14 cellular contexts compared by ENCODE assay signal in the genomic region with DNA sequence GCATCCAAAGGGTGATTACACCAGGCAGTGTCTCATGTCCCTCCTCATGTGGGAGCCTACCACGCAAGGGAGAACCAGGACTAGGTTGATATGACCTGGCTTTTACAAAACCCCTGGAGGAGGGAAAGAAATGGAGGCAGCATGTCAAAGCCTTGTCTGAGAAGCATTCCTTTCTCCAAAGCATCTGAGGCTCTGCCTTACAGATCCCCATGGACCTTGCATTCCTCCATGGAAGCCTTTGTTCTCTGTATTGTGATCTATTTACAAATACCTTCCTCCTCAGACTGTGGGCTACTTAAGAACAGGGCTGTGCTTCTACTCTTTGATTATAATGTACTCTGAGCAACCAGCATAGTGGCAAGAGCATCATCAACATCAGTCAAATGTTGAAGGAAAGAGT.
"Had no signal": no experiment of that assay in that cellular context is flagged by ENCODE, and none has a peak within 500 bp of the region (broad histone marks: within the 10 kb centered on the region; RNA-seq: fewer than 3 reads in every experiment).

No MANE protein-coding gene starts in this region.

- H3K4me3 ChIP-seq: lower lobe of right lung, skin epidermis had no signal

- H3K27ac ChIP-seq: lower lobe of right lung, neutrophil had no signal

- DNase-seq: activated CD4-positive, alpha-beta T cell treated with anti-CD3 and anti-CD28 coated beads, Interleukin-2, amount 10 ng/mL, durations not matched to agents 7 days and 5 days; activated CD4-positive, CD25-positive, alpha-beta regulatory T cell; activated naive CD4-positive, alpha-beta T cell treated with anti-CD3 and anti-CD28 coated beads for 36 hours; activated naive CD8-positive, alpha-beta T cell treated with anti-CD3 and anti-CD28 coated beads, Interleukin-2, amount 50 U/mL, for 24 hours; activated T-cell treated with anti-CD3 and anti-CD28 coated beads for 4 hours; hippocampal formation; lower lobe of right lung; naive thymus-derived CD4-positive, alpha-beta T cell; retina; stimulated activated CD4-positive, alpha-beta T cell treated with anti-CD3 and anti-CD28 coated beads, Interleukin-4, amount 100 ng/mL, for 24 hours; stimulated activated naive CD4-positive, alpha-beta T cell treated with Interleukin-2 at 50 U/mL for 16 hours had no signal

- H3K4me3 Mint-ChIP-seq: activated CD4-positive, alpha-beta T cell treated with anti-CD3 and anti-CD28 coated beads, Interleukin-2, amount 10 ng/mL, durations not matched to agents 7 days and 5 days; activated naive CD4-positive, alpha-beta T cell treated with anti-CD3 and anti-CD28 coated beads for 36 hours; activated naive CD8-positive, alpha-beta T cell treated with anti-CD3 and anti-CD28 coated beads, Interleukin-2, amount 50 U/mL, for 24 hours; naive thymus-derived CD4-positive, alpha-beta T cell; T-helper 2 cell treated with Interferon-gamma antibody and Interleukin-4, amounts not matched to agents 5 μg/mL and 100 μg/mL, for 36 hours had no signal

- ATAC-seq: activated naive CD8-positive, alpha-beta T cell treated with anti-CD3 and anti-CD28 coated beads, Interleukin-2, amount 50 U/mL, for 24 hours; naive thymus-derived CD4-positive, alpha-beta T cell had no signal

- H3K27ac Mint-ChIP-seq: activated CD4-positive, alpha-beta T cell treated with anti-CD3 and anti-CD28 coated beads, Interleukin-2, amount 10 ng/mL, durations not matched to agents 7 days and 5 days; activated naive CD4-positive, alpha-beta T cell treated with anti-CD3 and anti-CD28 coated beads for 36 hours; activated naive CD8-positive, alpha-beta T cell treated with anti-CD3 and anti-CD28 coated beads, Interleukin-2, amount 50 U/mL, for 24 hours; naive thymus-derived CD4-positive, alpha-beta T cell; T-helper 2 cell treated with Interferon-gamma antibody and Interleukin-4, amounts not matched to agents 5 μg/mL and 100 μg/mL, for 36 hours had no signal

- H3K36me3 ChIP-seq: lower lobe of right lung, neutrophil had no signal

- H3K9me3 ChIP-seq: lower lobe of right lung, neutrophil had no signal

- H3K9me3 Mint-ChIP-seq: activated CD4-positive, alpha-beta T cell treated with anti-CD3 and anti-CD28 coated beads, Interleukin-2, amount 10 ng/mL, durations not matched to agents 7 days and 5 days; activated naive CD4-positive, alpha-beta T cell treated with anti-CD3 and anti-CD28 coated beads for 36 hours; activated naive CD8-positive, alpha-beta T cell treated with anti-CD3 and anti-CD28 coated beads, Interleukin-2, amount 50 U/mL, for 24 hours; naive thymus-derived CD4-positive, alpha-beta T cell; T-helper 2 cell treated with Interferon-gamma antibody and Interleukin-4, amounts not matched to agents 5 μg/mL and 100 μg/mL, for 36 hours had no signal

- H3K4me1 Mint-ChIP-seq: activated CD4-positive, alpha-beta T cell treated with anti-CD3 and anti-CD28 coated beads, Interleukin-2, amount 10 ng/mL, durations not matched to agents 7 days and 5 days; activated naive CD8-positive, alpha-beta T cell treated with anti-CD3 and anti-CD28 coated beads, Interleukin-2, amount 50 U/mL, for 24 hours had no signal
